9 cellular contexts compared by ENCODE assay signal in the genomic region with DNA sequence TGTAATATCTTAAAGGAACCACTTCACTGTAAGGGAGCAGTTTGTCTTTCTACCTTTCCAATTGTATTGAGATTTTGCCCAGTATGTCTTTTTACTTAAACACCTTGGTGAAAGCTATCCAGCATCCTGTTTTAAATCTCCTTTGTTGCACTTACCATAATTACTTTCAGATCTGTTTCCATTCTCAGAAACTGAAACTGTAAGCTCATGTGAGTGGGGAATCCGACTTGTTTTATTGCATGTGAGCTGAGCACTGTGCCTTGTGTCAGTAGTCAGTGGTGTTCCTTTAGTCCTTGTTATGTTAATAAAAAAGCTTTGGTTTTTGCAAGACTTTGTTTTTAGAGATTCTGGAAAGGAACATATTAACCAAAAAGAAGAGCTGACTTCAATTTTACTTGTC. TPM values are rescaled to one million over a fixed set of nuclear protein-coding genes. Genes with fewer than 3 reads are reported as not detected.
DNase-seq lines count a peak whose midpoint lies in the region; ATAC-seq and TF ChIP-seq lines count a peak whose summit lies in the region.
"Had no signal": no experiment of that assay in that cellular context is flagged by ENCODE, and none has a peak within 500 bp of the region (broad histone marks: within the 10 kb centered on the region; RNA-seq: fewer than 3 reads in every experiment).

No MANE protein-coding gene starts in this region.

- no peak overlapping the region for H3K9ac ChIP-seq in rectal smooth muscle tissue (ENCODE audit: low read length)

- H3K4me3 ChIP-seq in rectal smooth muscle tissue (ENCODE audit: low read length), result no peak overlapping the region

- peaks cover 23% of the 10 kb centered on the region for H3K4me1 ChIP-seq in rectal smooth muscle tissue (ENCODE audit: control insufficient read depth, insufficient read depth, low read length)

- intact Hi-C loops in activated CD8-positive, alpha-beta T cell treated with anti-CD3 and anti-CD28 coated beads for 36 hours (cut with micrococcal nuclease), result no loop called here

- POLR2A ChIA-PET in activated CD8-positive, alpha-beta T cell treated with anti-CD3 and anti-CD28 coated beads for 36 hours (lab: Charles Lee), result no interaction called here

- CTCF ChIA-PET in activated CD8-positive, alpha-beta T cell treated with anti-CD3 and anti-CD28 coated beads for 36 hours (lab: Charles Lee), result no interaction called here

- ATAC-seq in GM19043 (IDR thresholded peaks at IDR 0.05; ENCODE audit: low read depth, unreplicated experiment), result peak; percentile 67
- peak; percentile 84 for ATAC-seq in HG02884 (IDR thresholded peaks at IDR 0.05; ENCODE audit: unreplicated experiment)
- ATAC-seq in activated CD8-positive, alpha-beta T cell treated with anti-CD3 and anti-CD28 coated beads for 36 hours, result no peak

- TF ChIP-seq CTCF in activated CD8-positive, alpha-beta T cell treated with anti-CD3 and anti-CD28 coated beads for 36 hours (IDR thresholded peaks at IDR 0.05), result no peak

- H3K27me3 ChIP-seq in rectal smooth muscle tissue (ENCODE audit: control insufficient read depth, insufficient read depth, low read length), result no peaks in the 10 kb centered on the region

- H3K27me3 Mint-ChIP-seq in activated CD8-positive, alpha-beta T cell treated with anti-CD3 and anti-CD28 coated beads for 36 hours, result no peaks in the 10 kb centered on the region

- H3K4me1 Mint-ChIP-seq in activated CD8-positive, alpha-beta T cell treated with anti-CD3 and anti-CD28 coated beads for 36 hours (ENCODE audit: low read depth), result peaks cover 16% of the 10 kb centered on the region

- peak overlapping the region; percentile 32 for H3K27ac ChIP-seq in rectal smooth muscle tissue (ENCODE audit: low read depth, low read length)

- peak; percentile 3 for DNase-seq in activated CD8-positive, alpha-beta T cell treated with anti-CD3 and anti-CD28 coated beads for 36 hours
- DNase-seq in CD1c-positive myeloid dendritic cell (ENCODE audit: extremely low spot score), result no peak
- no peak for DNase-seq in activated gamma-delta T cell (lab: John Stamatoyannopoulos, UW)
- DNase-seq in NCI-H128 (lab: John Stamatoyannopoulos, UW; ENCODE audit: unreplicated experiment), result no peak
- no peak for DNase-seq in activated CD4-positive, CD25-positive, alpha-beta regulatory T cell treated with anti-CD3 and anti-CD28 coated beads, Interleukin-2, amount 50 U/mL, for 72 hours
- DNase-seq: activated T-cell treated with anti-CD3 and anti-CD28 coated beads, Interleukin-2, amount 50 U/mL, for 1 hour had no signal

- no peak overlapping the region for H3K4me3 Mint-ChIP-seq in activated CD8-positive, alpha-beta T cell treated with anti-CD3 and anti-CD28 coated beads for 36 hours

- H3K36me3 Mint-ChIP-seq in activated CD8-positive, alpha-beta T cell treated with anti-CD3 and anti-CD28 coated beads for 36 hours (ENCODE audit: low read depth), result no peaks in the 10 kb centered on the region

- no peaks in the 10 kb centered on the region for H3K9me3 Mint-ChIP-seq in activated CD8-positive, alpha-beta T cell treated with anti-CD3 and anti-CD28 coated beads for 36 hours

- H3K27ac Mint-ChIP-seq in activated CD8-positive, alpha-beta T cell treated with anti-CD3 and anti-CD28 coated beads for 36 hours, result no peak overlapping the region

- no peaks in the 10 kb centered on the region for H3K36me3 ChIP-seq in rectal smooth muscle tissue (ENCODE audit: control insufficient read depth, insufficient read depth, low read length)

RNA-seq across cellular contexts. Expression of a gene that starts 42.2 kb away (rescaled TPM):
- 1 to 10 TPM; 6.6 to 6.9 TPM for total RNA-seq in activated CD8-positive, alpha-beta T cell treated with anti-CD3 and anti-CD28 coated beads for 36 hours
